ENCODE assay signal across 22 cellular contexts in the genomic region with DNA sequence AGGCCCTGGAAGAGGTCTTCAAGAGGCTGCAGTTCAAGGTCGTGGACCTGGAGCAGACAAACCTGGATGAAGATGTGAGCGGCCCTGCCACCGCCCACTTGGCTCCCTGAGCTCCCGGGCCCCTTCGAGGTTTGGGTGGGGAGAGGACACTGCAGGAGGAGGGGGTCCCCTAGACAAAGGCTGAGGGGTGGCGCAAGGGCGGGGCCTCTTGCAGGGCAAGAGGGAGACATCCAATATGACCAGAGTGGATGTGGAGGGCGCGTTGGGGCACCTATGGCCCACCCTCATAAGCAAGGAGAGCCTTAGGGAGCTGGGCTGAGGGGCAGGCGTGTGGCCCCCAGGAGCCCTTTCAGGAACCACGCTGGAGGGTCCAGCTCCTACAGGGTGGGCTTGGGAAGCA. TPM values are rescaled to one million over a fixed set of nuclear protein-coding genes. Genes with fewer than 3 reads are reported as not detected.
DNase-seq lines count a peak whose midpoint lies in the region; ATAC-seq and TF ChIP-seq lines count a peak whose summit lies in the region.
"Had no signal": no experiment of that assay in that cellular context is flagged by ENCODE, and none has a peak within 500 bp of the region (broad histone marks: within the 10 kb centered on the region; RNA-seq: fewer than 3 reads in every experiment).

No MANE protein-coding gene starts in this region.

- no peaks in the 10 kb centered on the region for H3K27me3 Mint-ChIP-seq in WTC11 (ENCODE audit: low read depth)
- H3K27me3 Mint-ChIP-seq in dendritic cell treated with granulocyte-macrophage colony-stimulating factor and Interleukin-4, amounts not matched to agents 40 ng/mL and 50 ng/mL, for 4 days = no peaks in the 10 kb centered on the region
- no peaks in the 10 kb centered on the region for H3K27me3 Mint-ChIP-seq in activated CD8-positive, alpha-beta T cell treated with anti-CD3 and anti-CD28 coated beads, Interleukin-2, amount 10 ng/mL, durations not matched to agents 7 days and 5 days (ENCODE audit: low read depth)
- H3K27me3 Mint-ChIP-seq: B cell; CD4-positive, CD25-positive, alpha-beta regulatory T cell; CD8-positive, alpha-beta memory T cell had no signal

- H3K27ac Mint-ChIP-seq in WTC11 = peak overlapping the region; percentile 74
- peak overlapping the region; percentile 13 for H3K27ac Mint-ChIP-seq in dendritic cell treated with granulocyte-macrophage colony-stimulating factor and Interleukin-4, amounts not matched to agents 40 ng/mL and 50 ng/mL, for 4 days
- H3K27ac Mint-ChIP-seq in activated CD8-positive, alpha-beta T cell treated with anti-CD3 and anti-CD28 coated beads, Interleukin-2, amount 10 ng/mL, durations not matched to agents 7 days and 5 days = no peak overlapping the region
- H3K27ac Mint-ChIP-seq: B cell; CD4-positive, CD25-positive, alpha-beta regulatory T cell; CD8-positive, alpha-beta memory T cell; GM23338; HFFc6 had no signal

- intact Hi-C loops in dendritic cell treated with granulocyte-macrophage colony-stimulating factor and Interleukin-4, amounts not matched to agents 40 ng/mL and 50 ng/mL, for 4 days (cut with micrococcal nuclease) = no loop called here
- intact Hi-C loops in tibial artery (cut with DNase I; ENCODE audit: low total_unique reads) = no loop called here

- in situ Hi-C loops in GM13977 (cut with MboI; ENCODE audit: low pct_unique_long_range_greater_than_20kb, low sequenced_read_pairs, unreplicated experiment) = no loop called here

- ATAC-seq in WTC11 = no peak
- no peak for ATAC-seq in activated CD8-positive, alpha-beta T cell treated with anti-CD3 and anti-CD28 coated beads, Interleukin-2, amount 10 ng/mL, durations not matched to agents 7 days and 5 days
- ATAC-seq: GM12878, GM23338, HCT116 had no signal

- H3K9me3 ChIP-seq in tibial artery = no peaks in the 10 kb centered on the region

- H3K4me3 Mint-ChIP-seq in WTC11 = no peak overlapping the region
- no peak overlapping the region for H3K4me3 Mint-ChIP-seq in dendritic cell treated with granulocyte-macrophage colony-stimulating factor and Interleukin-4, amounts not matched to agents 40 ng/mL and 50 ng/mL, for 4 days
- no peak overlapping the region for H3K4me3 Mint-ChIP-seq in activated CD8-positive, alpha-beta T cell treated with anti-CD3 and anti-CD28 coated beads, Interleukin-2, amount 10 ng/mL, durations not matched to agents 7 days and 5 days
- H3K4me3 Mint-ChIP-seq: B cell; CD4-positive, CD25-positive, alpha-beta regulatory T cell; CD8-positive, alpha-beta memory T cell; GM23338; HFFc6 had no signal

- H3K4me1 ChIP-seq in tibial artery = no peaks in the 10 kb centered on the region

- CTCF ChIA-PET in WTC11 (lab: Charles Lee) = interaction anchor here (0.9 kb wide), 1 partner anchor 17 kb away, joined by 3 read pairs; no protein-coding TSS in a partner anchor
- CTCF ChIA-PET in activated CD8-positive, alpha-beta T cell treated with anti-CD3 and anti-CD28 coated beads, Interleukin-2, amount 10 ng/mL, durations not matched to agents 7 days and 5 days (lab: Charles Lee) = no interaction called here

- POLR2A ChIA-PET in WTC11 (lab: Charles Lee) = no interaction called here
- POLR2A ChIA-PET in activated CD8-positive, alpha-beta T cell treated with anti-CD3 and anti-CD28 coated beads, Interleukin-2, amount 10 ng/mL, durations not matched to agents 7 days and 5 days (lab: Charles Lee) = no interaction called here

- no peak for TF ChIP-seq CTCF in GM13977 (IDR thresholded peaks at IDR 0.05; ENCODE audit: extremely low read depth, insufficient read depth, missing control alignments)
- no peak for TF ChIP-seq CTCF in WTC11 (IDR thresholded peaks at IDR 0.05)
- no peak for TF ChIP-seq CTCF in tibial artery (IDR thresholded peaks at IDR 0.05)

- peaks cover 43 to 54% (median 45%) of the 10 kb centered on the region in 3 donors for H3K36me3 ChIP-seq in tibial artery

- H3K27ac ChIP-seq in tibial artery = no peak overlapping the region
- H3K27ac ChIP-seq: HL-60 had no signal

- H3K27me3 ChIP-seq in tibial artery = peaks cover 0 to 3% of the 10 kb centered on the region in 2 donors

- peaks cover 10% of the 10 kb centered on the region for H3K36me3 Mint-ChIP-seq in WTC11
- H3K36me3 Mint-ChIP-seq in dendritic cell treated with granulocyte-macrophage colony-stimulating factor and Interleukin-4, amounts not matched to agents 40 ng/mL and 50 ng/mL, for 4 days (ENCODE audit: low read depth) = peaks cover 63% of the 10 kb centered on the region
- peaks cover 9% of the 10 kb centered on the region for H3K36me3 Mint-ChIP-seq in activated CD8-positive, alpha-beta T cell treated with anti-CD3 and anti-CD28 coated beads, Interleukin-2, amount 10 ng/mL, durations not matched to agents 7 days and 5 days (ENCODE audit: low read depth)

- no peak overlapping the region for H3K4me3 ChIP-seq in tibial artery
- H3K4me3 ChIP-seq: GM12878, GM23338 had no signal

- DNase-seq in GM13977 (ENCODE audit: low spot score) = peak; percentile 30
- DNase-seq in WTC11 (ENCODE audit: low spot score) = no peak
- no peak for DNase-seq in NCI-H1930 (lab: John Stamatoyannopoulos, UW)
- DNase-seq in activated CD8-positive, alpha-beta T cell treated with anti-CD3 and anti-CD28 coated beads, Interleukin-2, amount 10 ng/mL, durations not matched to agents 7 days and 5 days = no peak
- no peak for DNase-seq in tibial artery
- DNase-seq: C1 segment of cervical spinal cord; CD4-positive, CD25-positive, alpha-beta regulatory T cell; CD8-positive, alpha-beta memory T cell; COR-L47; DMS 273 treated with DMSO at 0.1 percent for 48 hours; DMS53; DND-41; EL; HFFc6 had no signal

- H3K4me1 Mint-ChIP-seq in WTC11 = peaks cover 25% of the 10 kb centered on the region
- peaks cover 30% of the 10 kb centered on the region for H3K4me1 Mint-ChIP-seq in dendritic cell treated with granulocyte-macrophage colony-stimulating factor and Interleukin-4, amounts not matched to agents 40 ng/mL and 50 ng/mL, for 4 days (ENCODE audit: low read depth)
- H3K4me1 Mint-ChIP-seq in activated CD8-positive, alpha-beta T cell treated with anti-CD3 and anti-CD28 coated beads, Interleukin-2, amount 10 ng/mL, durations not matched to agents 7 days and 5 days (ENCODE audit: low read depth) = peaks cover 8% of the 10 kb centered on the region

- H3K9me3 Mint-ChIP-seq in WTC11 = no peaks in the 10 kb centered on the region
- H3K9me3 Mint-ChIP-seq in dendritic cell treated with granulocyte-macrophage colony-stimulating factor and Interleukin-4, amounts not matched to agents 40 ng/mL and 50 ng/mL, for 4 days = no peaks in the 10 kb centered on the region
- H3K9me3 Mint-ChIP-seq in activated CD8-positive, alpha-beta T cell treated with anti-CD3 and anti-CD28 coated beads, Interleukin-2, amount 10 ng/mL, durations not matched to agents 7 days and 5 days (ENCODE audit: insufficient read depth) = no peaks in the 10 kb centered on the region
- H3K9me3 Mint-ChIP-seq: CD4-positive, CD25-positive, alpha-beta regulatory T cell; CD8-positive, alpha-beta memory T cell; GM23338; HFFc6 had no signal

TF ChIP-seq in WTC11, 78 proteins besides CTCF, POLR2A, EP300 and RAD21:
- no peak for TF ChIP-seq SMAD4 (CRISPR knock-in tag; IDR thresholded peaks at IDR 0.05)
- TF ChIP-seq ZNF232 (CRISPR knock-in tag; IDR thresholded peaks at IDR 0.05) = no peak
- TF ChIP-seq TCF7 (CRISPR knock-in tag; IDR thresholded peaks at IDR 0.05; ENCODE audit: low read depth) = no peak
- TF ChIP-seq FOXP1 (CRISPR knock-in tag; IDR thresholded peaks at IDR 0.05; ENCODE audit: borderline replicate concordance) = no peak
- TF ChIP-seq ZNF416 (CRISPR knock-in tag; IDR thresholded peaks at IDR 0.05) = no peak
- TF ChIP-seq, protein P1, sequence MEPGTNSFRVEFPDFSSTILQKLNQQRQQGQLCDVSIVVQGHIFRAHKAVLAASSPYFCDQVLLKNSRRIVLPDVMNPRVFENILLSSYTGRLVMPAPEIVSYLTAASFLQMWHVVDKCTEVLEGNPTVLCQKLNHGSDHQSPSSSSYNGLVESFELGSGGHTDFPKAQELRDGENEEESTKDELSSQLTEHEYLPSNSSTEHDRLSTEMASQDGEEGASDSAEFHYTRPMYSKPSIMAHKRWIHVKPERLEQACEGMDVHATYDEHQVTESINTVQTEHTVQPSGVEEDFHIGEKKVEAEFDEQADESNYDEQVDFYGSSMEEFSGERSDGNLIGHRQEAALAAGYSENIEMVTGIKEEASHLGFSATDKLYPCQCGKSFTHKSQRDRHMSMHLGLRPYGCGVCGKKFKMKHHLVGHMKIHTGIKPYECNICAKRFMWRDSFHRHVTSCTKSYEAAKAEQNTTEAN (CRISPR knock-in tag; IDR thresholded peaks at IDR 0.05) = no peak
TF ChIP-seq in WTC11: peak in this region for 0.

RNA-seq across cellular contexts. Expression of gene NKPD1, which starts 20.2 kb away (rescaled TPM):
- total RNA-seq in WTC11 (2021) = 0.57 to 1.1 TPM (median 0.76 TPM) in 3 replicates
- under 1 TPM; 0.16 to 0.24 TPM for total RNA-seq in activated CD8-positive, alpha-beta T cell treated with anti-CD3 and anti-CD28 coated beads, Interleukin-2, amount 10 ng/mL, durations not matched to agents 7 days and 5 days
- total RNA-seq: A172, HT1080 had no signal

RNA-seq across cellular contexts. Expression of gene TRAPPC6A, which starts 37.5 kb away (rescaled TPM):
- total RNA-seq in WTC11 (2021) = 59.7 to 75.8 TPM (median 67.1 TPM) in 3 replicates
- 10 to 100 TPM; 54.0 to 55.5 TPM for total RNA-seq in activated CD8-positive, alpha-beta T cell treated with anti-CD3 and anti-CD28 coated beads, Interleukin-2, amount 10 ng/mL, durations not matched to agents 7 days and 5 days

RNA-seq across cellular contexts. Expression of gene BLOC1S3, which starts 38.1 kb away (rescaled TPM):
- total RNA-seq in WTC11 (2021) = 9.0 to 10.8 TPM (median 10.0 TPM) in 3 replicates
- 10 to 100 TPM; 16.0 to 16.7 TPM for total RNA-seq in activated CD8-positive, alpha-beta T cell treated with anti-CD3 and anti-CD28 coated beads, Interleukin-2, amount 10 ng/mL, durations not matched to agents 7 days and 5 days

RNA-seq across cellular contexts. Expression of gene PPP1R37, which starts 47.6 kb away (rescaled TPM):
- 34.5 to 35.9 TPM (median 35.4 TPM) in 3 replicates for total RNA-seq in WTC11 (2021)
- total RNA-seq in activated CD8-positive, alpha-beta T cell treated with anti-CD3 and anti-CD28 coated beads, Interleukin-2, amount 10 ng/mL, durations not matched to agents 7 days and 5 days = 10 to 100 TPM; 28.3 to 29.2 TPM
